Comparison of ENCODE assay signal across 1 cellular context in genomic region chr21:14403681-14404318, GRCh38.
TF ChIP-seq lines count a peak whose summit lies in the region.

No MANE protein-coding gene starts in this region.

TF ChIP-seq in K562, 482 proteins besides CTCF, POLR2A, EP300 and RAD21 (continued from another document):
- TF ChIP-seq EWSR1 (IDR thresholded peaks at IDR 0.05; ENCODE audit: borderline replicate concordance, low read depth, partially characterized antibody): no peak
- no peak for TF ChIP-seq CBX8 (IDR thresholded peaks at IDR 0.05; ENCODE audit: borderline replicate concordance, extremely low read depth, low read depth, low read length, poor library complexity, severe bottlenecking)
- TF ChIP-seq BRF1 (IDR thresholded peaks at IDR 0.05; ENCODE audit: borderline replicate concordance, extremely low read depth, insufficient read length): no peak
- TF ChIP-seq SMC3 (conservative IDR thresholded peaks at IDR 0.05; ENCODE audit: insufficient read depth, low read depth, low read length): peak; percentile 56; the same call in 1 of the 2 replicates
- TF ChIP-seq RBM25 (IDR thresholded peaks at IDR 0.05; ENCODE audit: low read depth, low read length, severe bottlenecking): peak; percentile 6
- no peak for TF ChIP-seq E2F6 (IDR thresholded peaks at IDR 0.05; ENCODE audit: borderline replicate concordance in 1 of 2, extremely low read depth in 1 of 2, insufficient read depth in 1 of 2, insufficient read length in 1 of 2, low read depth in 1 of 2, low read length in 1 of 2, poor library complexity in 1 of 2, severe bottlenecking in 1 of 2)
- no peak for TF ChIP-seq NEUROD1 (IDR thresholded peaks at IDR 0.05; ENCODE audit: borderline replicate concordance, low read depth, low read length, partially characterized antibody)
- TF ChIP-seq PTBP1 (IDR thresholded peaks at IDR 0.05; ENCODE audit: low read depth, low read length): no peak
- no peak for TF ChIP-seq E2F4 (CRISPR knock-in tag; IDR thresholded peaks at IDR 0.05; ENCODE audit: low read depth)
- no peak for TF ChIP-seq MECOM (CRISPR knock-in tag; IDR thresholded peaks at IDR 0.05)
- TF ChIP-seq NCOR1 (IDR thresholded peaks at IDR 0.05): no peak
- 0 out of 2 replicates have a peak, but pooled peaks have one; percentile 18 for TF ChIP-seq EP400 (IDR thresholded peaks at IDR 0.05)
- peak; percentile 53 for TF ChIP-seq CC2D1A (IDR thresholded peaks at IDR 0.05)
- no peak for TF ChIP-seq DLX4 (CRISPR knock-in tag; IDR thresholded peaks at IDR 0.05)
- no peak for TF ChIP-seq EHMT2 (IDR thresholded peaks at IDR 0.05)
- no peak for TF ChIP-seq CEBPZ (IDR thresholded peaks at IDR 0.05; ENCODE audit: borderline replicate concordance, low read depth, low read length)
- no peak for TF ChIP-seq FOXK1 (CRISPR knock-in tag; IDR thresholded peaks at IDR 0.05; ENCODE audit: borderline replicate concordance)
- no peak for TF ChIP-seq RFX7 (CRISPR knock-in tag; IDR thresholded peaks at IDR 0.05)
- no peak for TF ChIP-seq HDAC8 (tag; IDR thresholded peaks at IDR 0.05)
- TF ChIP-seq PREB (CRISPR knock-in tag; IDR thresholded peaks at IDR 0.05): no peak
- no peak for TF ChIP-seq SNAPC5 (CRISPR knock-in tag; IDR thresholded peaks at IDR 0.05)
- no peak for TF ChIP-seq RBM22 (IDR thresholded peaks at IDR 0.05; ENCODE audit: low read depth, low read length, poor library complexity, severe bottlenecking)
- TF ChIP-seq RFX1 (IDR thresholded peaks at IDR 0.05): no peak
- no peak for TF ChIP-seq ZZZ3 (IDR thresholded peaks at IDR 0.05)
- TF ChIP-seq ZNF436 (CRISPR knock-in tag; IDR thresholded peaks at IDR 0.05): no peak
- 0 out of 4 replicates have a peak, but pooled peaks of 1 of the 2 experiments have one; percentile 28 for TF ChIP-seq CSDE1 (IDR thresholded peaks at IDR 0.05)
- TF ChIP-seq ZKSCAN1 (IDR thresholded peaks at IDR 0.05; ENCODE audit: low read depth, low read length): no peak
- peak; percentile 64 for TF ChIP-seq DEAF1 (CRISPR knock-in tag; IDR thresholded peaks at IDR 0.05)
- TF ChIP-seq ARID2 (IDR thresholded peaks at IDR 0.05): peak; percentile 65; the same call in 1 of the 2 replicates
